ENCODE assay signal across 8 cellular contexts in genomic region chr4:143335979-143336827, GRCh38. TPM values are rescaled to one million over a fixed set of nuclear protein-coding genes. Genes with fewer than 3 reads are reported as not detected.
DNase-seq lines count a peak whose midpoint lies in the region; ATAC-seq, FAIRE-seq and TF ChIP-seq lines count a peak whose summit lies in the region.

No MANE protein-coding gene starts in this region.

- TF ChIP-seq CTCF in HL-60 (IDR thresholded peaks at IDR 0.05; ENCODE audit: insufficient read depth, low read length) (no peak), PC-3 (conservative IDR thresholded peaks at IDR 0.05; ENCODE audit: low read depth, low read length) (no peak), astrocyte of the cerebellum (IDR thresholded peaks at IDR 0.05; ENCODE audit: low read depth, low read length, missing control alignments) (no peak), progenitor cell of endocrine pancreas (IDR thresholded peaks at IDR 0.05; ENCODE audit: unreplicated experiment) (no peak), D721Med (IDR thresholded peaks at IDR 0.05; ENCODE audit: insufficient read depth, missing control alignments) (no peak)

- H3K4me1 ChIP-seq in PC-3 (ENCODE audit: insufficient read depth, low read length) (peaks cover 14% of the 10 kb centered on the region), right cardiac atrium (ENCODE audit: control insufficient read depth, insufficient read depth, low read length) (no peaks in the 10 kb centered on the region)

- no peaks in the 10 kb centered on the region for H3K27me3 Mint-ChIP-seq in progenitor cell of endocrine pancreas

- no peaks in the 10 kb centered on the region for H3K9me3 Mint-ChIP-seq in progenitor cell of endocrine pancreas (ENCODE audit: low read depth)

- H3K4me3 Mint-ChIP-seq in progenitor cell of endocrine pancreas (ENCODE audit: low read depth), result peak overlapping the region; percentile 91

- H3K4me1 Mint-ChIP-seq in progenitor cell of endocrine pancreas (ENCODE audit: low read depth), result peaks cover 16% of the 10 kb centered on the region

- DNase-seq in ELR (ENCODE audit: low read depth) (peak; percentile 80), HL-60 (ENCODE audit: low read depth in 1 of 2, low spot score in 1 of 2) (peak; percentile 10 to 47), PC-3 (peak; percentile 74), astrocyte of the cerebellum (ENCODE audit: low read depth) (peak; percentile 82), right cardiac atrium (peak; percentile 93 to 97 (median 97)), progenitor cell of endocrine pancreas (ENCODE audit: low spot score, unreplicated experiment) (peak; percentile 73), D721Med (ENCODE audit: insufficient read length, low spot score) (no peak)

- H3K4me3 ChIP-seq in HL-60 (replicated peaks; ENCODE audit: insufficient read depth, low read length), result peak overlapping the region; percentile 63
- H3K4me3 ChIP-seq in PC-3 (ENCODE audit: low read length), result peak overlapping the region; percentile 73
- peak overlapping the region; percentile 73 for H3K4me3 ChIP-seq in astrocyte of the cerebellum (ENCODE audit: low read depth, low read length)
- peak overlapping the region; percentile 87 for H3K4me3 ChIP-seq in right cardiac atrium (ENCODE audit: low read length)

- no peaks in the 10 kb centered on the region for H3K36me3 Mint-ChIP-seq in progenitor cell of endocrine pancreas (ENCODE audit: insufficient read depth)

- in situ Hi-C loops in astrocyte of the cerebellum (cut with HindIII; ENCODE audit: low sequenced_read_pairs), result no loop called here

- under 1% methylated on average over 88 of the region's 88 CpGs for WGBS in right cardiac atrium

- H3K9me3 ChIP-seq in PC-3 (ENCODE audit: low read length) (no peaks in the 10 kb centered on the region), right cardiac atrium (ENCODE audit: control insufficient read depth, low read length) (no peaks in the 10 kb centered on the region)

- CTCF ChIA-PET in PC-3 (lab: Charles Lee), result interaction anchor here (1.1 kb wide), 1 partner anchor 129 kb away, joined by 3 read pairs; no protein-coding TSS in a partner anchor

- H3K9ac ChIP-seq in PC-3 (ENCODE audit: low read length), result peak overlapping the region; percentile 62

- peaks cover 8% of the 10 kb centered on the region for H3K79me2 ChIP-seq in PC-3 (ENCODE audit: low read length)

- peak; percentile 55 for ATAC-seq in GM21381 (IDR thresholded peaks at IDR 0.05; ENCODE audit: unreplicated experiment)
- ATAC-seq in PC-3, result peak; percentile 74
- peak; percentile 95 for ATAC-seq in right cardiac atrium

- H2AFZ ChIP-seq in PC-3 (ENCODE audit: low read length), result peak overlapping the region; percentile 96

- no peak for FAIRE-seq in D721Med (lab: Jason Lieb, UNC)

- no TSS peak for BruUV-seq in PC-3 (replicated peaks; lab: Mats Ljungman, UMichigan)

- H3F3A ChIP-seq in PC-3 (ENCODE audit: low read length, unreplicated experiment), result no peaks in the 10 kb centered on the region

- POLR2A ChIA-PET in PC-3 (lab: Charles Lee; ENCODE audit: unreplicated experiment), result interaction anchor here (0.5 to 0.9 kb wide), 2 partner anchors 61 to 67 kb away, joined by 4 to 6 read pairs; no protein-coding TSS in a partner anchor

- H3K27me3 ChIP-seq in HL-60 (ENCODE audit: insufficient read depth, poor library complexity, severe bottlenecking) (peaks cover 20% of the 10 kb centered on the region), PC-3 (ENCODE audit: low read length) (no peaks in the 10 kb centered on the region), right cardiac atrium (ENCODE audit: control insufficient read depth, insufficient read depth) (no peaks in the 10 kb centered on the region)

- no peaks in the 10 kb centered on the region for H3K36me3 ChIP-seq in PC-3 (ENCODE audit: low read depth, low read length)

- H3K27ac Mint-ChIP-seq in progenitor cell of endocrine pancreas, result peak overlapping the region; percentile 98

- no peaks in the 10 kb centered on the region for H3K9me2 ChIP-seq in PC-3 (replicated peaks; ENCODE audit: low read length)

- intact Hi-C loops in PC-3 (cut with micrococcal nuclease) (loop anchor here (2.0 to 5.0 kb wide), 6 partner anchors 17 to 149 kb away; no protein-coding TSS in a partner anchor), right cardiac atrium (cut with DNase I) (loop anchor here in 3 of 4 donors (5.0 to 10.0 kb wide), 4 partner anchors 59 to 131 kb away; no protein-coding TSS in a partner anchor)

- H3K4me2 ChIP-seq in PC-3 (ENCODE audit: low read length), result peak overlapping the region; percentile 92

- no peaks in the 10 kb centered on the region for H4K20me1 ChIP-seq in PC-3 (ENCODE audit: low read length)

- H3K27ac ChIP-seq in HL-60 (replicated peaks) (no peak overlapping the region), PC-3 (ENCODE audit: low read length) (peak overlapping the region; percentile 50), right cardiac atrium (ENCODE audit: low read length) (peak overlapping the region; percentile 92)

RNA-seq across cellular contexts. Expression of gene GAB1, which starts 0.5 kb away (rescaled TPM):
- total RNA-seq in PC-3 (2014; rRNA removed) (3.3 and 4.9 TPM in 2 replicates), right cardiac atrium (10 to 100 TPM; 46.8 to 73.4 (median 59.0) TPM), progenitor cell of endocrine pancreas (33.5 and 34.3 TPM in 2 replicates)
- polyA plus RNA-seq in right cardiac atrium, result 11.0 TPM
